Comparison of ENCODE assay signal across 16 cellular contexts in genomic region chr2:143564419-143564818, GRCh38.
DNase-seq lines count a peak whose midpoint lies in the region; ATAC-seq, FAIRE-seq and TF ChIP-seq lines count a peak whose summit lies in the region.
"Had no signal": no experiment of that assay in that cellular context is flagged by ENCODE, and none has a peak within 500 bp of the region (broad histone marks: within the 10 kb centered on the region; RNA-seq: fewer than 3 reads in every experiment).

No MANE protein-coding gene starts in this region.

- no peaks in the 10 kb centered on the region for H3K27me3 ChIP-seq in brain microvascular endothelial cell (replicated peaks)
- no peaks in the 10 kb centered on the region for H3K27me3 ChIP-seq in lower lobe of right lung (ENCODE audit: low read depth)
- H3K27me3 ChIP-seq: heart right ventricle, ovary had no signal

- H3K4me3 ChIP-seq in brain microvascular endothelial cell (ENCODE audit: low read depth, low read length) (no peak overlapping the region), lower lobe of right lung (no peak overlapping the region)
- H3K4me3 ChIP-seq: heart right ventricle, ovary had no signal

- DNase-seq in NCI-H226 (no peak), brain microvascular endothelial cell (no peak), lower lobe of right lung (no peak)
- DNase-seq: activated CD4-positive, CD25-positive, alpha-beta regulatory T cell; activated T-cell treated with anti-CD3 and anti-CD28 coated beads, Interleukin-2, amount 50 U/mL, for 48 hours; CD8-positive, alpha-beta T cell; heart right ventricle; NCI-H1092 treated with DMSO at 0.1 percent for 48 hours; NCI-H774; ovary had no signal

- intact Hi-C loops in lower lobe of right lung (cut with DNase I), result no loop called here

- H3K36me3 ChIP-seq in brain microvascular endothelial cell (replicated peaks), result no peaks in the 10 kb centered on the region
- H3K36me3 ChIP-seq in lower lobe of right lung, result no peaks in the 10 kb centered on the region
- H3K36me3 ChIP-seq: heart right ventricle, ovary had no signal

- peak; percentile 46 for FAIRE-seq in TTC549 (lab: Jason Lieb, UNC)

- no peaks in the 10 kb centered on the region for H3K9me3 ChIP-seq in lower lobe of right lung
- H3K9me3 ChIP-seq: ovary had no signal

- ATAC-seq in GM18870 (IDR thresholded peaks at IDR 0.05; ENCODE audit: unreplicated experiment), result peak; percentile 99
- peak; percentile 91 for ATAC-seq in GM21526 (IDR thresholded peaks at IDR 0.05; ENCODE audit: low FRiP score, unreplicated experiment)
- peak; percentile 62 for ATAC-seq in HG03045 (IDR thresholded peaks at IDR 0.05; ENCODE audit: unreplicated experiment)
- ATAC-seq in HG02610 (IDR thresholded peaks at IDR 0.05; ENCODE audit: unreplicated experiment), result no peak
- no peak for ATAC-seq in lower lobe of right lung
- ATAC-seq: CD8-positive, alpha-beta T cell; heart right ventricle; stimulated activated effector memory CD8-positive, alpha-beta T cell treated with anti-CD3 and anti-CD28 coated beads, Interleukin-12 subunit alpha, Interleukin-12 subunit beta, amount 100 ng/mL, for 72 hours had no signal

- H3K4me1 ChIP-seq in lower lobe of right lung, result no peaks in the 10 kb centered on the region

- H3K27ac ChIP-seq in brain microvascular endothelial cell (no peak overlapping the region), lower lobe of right lung (no peak overlapping the region)
- H3K27ac ChIP-seq: heart right ventricle, ovary had no signal

- in situ Hi-C loops in brain microvascular endothelial cell (cut with HindIII; ENCODE audit: low pct_ligation_motif_present, low sequenced_read_pairs), result no loop called here

- TF ChIP-seq CTCF in brain microvascular endothelial cell (IDR thresholded peaks at IDR 0.05; ENCODE audit: low read depth, low read length, missing control alignments) (no peak), lower lobe of right lung (IDR thresholded peaks at IDR 0.05) (no peak)

Comparison
In these comparisons a context has a peak if more than half of its experiments do, and no peak if none do; other contexts are left out.
1. ATAC-seq: peak in GM18870 (single experiment), GM21526 (single experiment) and HG03045 (single experiment); none in HG02610 (single experiment) and lower lobe of right lung (0 of 2).